Comparison of ENCODE assay signal across 25 cellular contexts in the genomic region with DNA sequence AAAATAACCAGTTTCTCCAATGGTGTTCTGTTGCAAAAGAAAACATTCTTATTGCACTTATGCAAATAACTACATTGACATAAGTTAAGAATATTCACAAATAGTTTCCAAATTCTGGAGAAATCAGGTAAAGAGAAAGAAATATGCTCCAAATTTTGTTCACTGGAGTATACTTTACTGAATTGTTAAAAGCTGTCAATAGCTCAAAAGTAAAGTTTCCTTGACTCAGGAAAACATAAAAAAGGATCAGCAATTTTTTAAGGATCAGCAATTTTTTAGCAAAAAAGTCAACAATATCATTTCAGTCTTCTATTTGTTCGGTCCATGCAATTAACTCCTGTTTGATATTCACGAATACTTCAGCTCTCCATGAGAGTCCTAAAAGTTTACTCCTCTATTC. TPM values are rescaled to one million over a fixed set of nuclear protein-coding genes. Genes with fewer than 3 reads are reported as not detected.
DNase-seq lines count a peak whose midpoint lies in the region; ATAC-seq and TF ChIP-seq lines count a peak whose summit lies in the region.
"Had no signal": no experiment of that assay in that cellular context is flagged by ENCODE, and none has a peak within 500 bp of the region (broad histone marks: within the 10 kb centered on the region; RNA-seq: fewer than 3 reads in every experiment).

No MANE protein-coding gene starts in this region.

- peaks cover 33% of the 10 kb centered on the region for H3K36me3 Mint-ChIP-seq in T-helper 1 cell treated with Interleukin-12 subunit alpha and Interleukin-12 subunit beta and Interleukin-4 antibody, amounts not matched to agents 30 μg/mL and 1 μg/mL, for 36 hours (ENCODE audit: low read depth)
- H3K36me3 Mint-ChIP-seq in CD4-positive, alpha-beta T cell (ENCODE audit: low read depth) = peaks cover 88% of the 10 kb centered on the region
- peaks cover 10% of the 10 kb centered on the region for H3K36me3 Mint-ChIP-seq in T-helper 17 cell (ENCODE audit: low read depth)

- POLR2A ChIA-PET in CD4-positive, alpha-beta T cell (lab: Charles Lee) = interaction anchor here (0.9 to 11.6 kb wide), 8 partner anchors 17 to 132 kb away, joined by 3 to 1251 read pairs (median 438); partner anchors contain the start of gene ANXA2R

- H3K4me3 Mint-ChIP-seq in T-helper 1 cell treated with Interleukin-12 subunit alpha and Interleukin-12 subunit beta and Interleukin-4 antibody, amounts not matched to agents 30 μg/mL and 1 μg/mL, for 36 hours = peak overlapping the region; percentile 94
- H3K4me3 Mint-ChIP-seq in CD4-positive, alpha-beta T cell = peak overlapping the region; percentile 76
- peak overlapping the region; percentile 95 for H3K4me3 Mint-ChIP-seq in T-helper 17 cell
- H3K4me3 Mint-ChIP-seq: neural crest cell had no signal

- peaks cover 20% of the 10 kb centered on the region for H3K4me1 ChIP-seq in effector memory CD4-positive, alpha-beta T cell (ENCODE audit: control insufficient read depth, insufficient read depth, low read length, poor library complexity, severe bottlenecking)

- no peaks in the 10 kb centered on the region for H3K9me3 ChIP-seq in CD4-positive, alpha-beta T cell (ENCODE audit: control insufficient read depth, low read length)
- H3K9me3 ChIP-seq in T-helper 17 cell (ENCODE audit: control insufficient read depth, low read length, poor library complexity, severe bottlenecking) = no peaks in the 10 kb centered on the region
- H3K9me3 ChIP-seq in effector memory CD4-positive, alpha-beta T cell (ENCODE audit: control insufficient read depth, low read length) = no peaks in the 10 kb centered on the region
- H3K9me3 ChIP-seq: psoas muscle, SJCRH30 had no signal

- peaks cover 53% of the 10 kb centered on the region for H3K4me1 Mint-ChIP-seq in T-helper 1 cell treated with Interleukin-12 subunit alpha and Interleukin-12 subunit beta and Interleukin-4 antibody, amounts not matched to agents 30 μg/mL and 1 μg/mL, for 36 hours (ENCODE audit: low read depth)
- peaks cover 71% of the 10 kb centered on the region for H3K4me1 Mint-ChIP-seq in CD4-positive, alpha-beta T cell (ENCODE audit: low read depth)
- peaks cover 46% of the 10 kb centered on the region for H3K4me1 Mint-ChIP-seq in T-helper 17 cell

- intact Hi-C loops in CD4-positive, alpha-beta T cell (cut with DNase I, micrococcal nuclease) = loop anchor here in 1 of 2 experiments (2.0 kb wide), 1 partner anchor 72 kb away; no protein-coding TSS in a partner anchor

- no peak for DNase-seq in T-helper 1 cell
- no peak for DNase-seq in CD4-positive, alpha-beta T cell
- DNase-seq in T-helper 17 cell = no peak
- DNase-seq in effector memory CD4-positive, alpha-beta T cell = no peak
- DNase-seq in globus pallidus (ENCODE audit: low spot score) = no peak
- DNase-seq in stimulated activated CD4-positive, alpha-beta T cell treated with anti-CD3 and anti-CD28 coated beads, Interleukin-2, amount 100 ng/mL, for 24 hours = no peak
- DNase-seq: activated CD4-positive, CD25-positive, alpha-beta regulatory T cell; amygdala; glutamatergic neuron; GOT3; left colon; mesendoderm; NCI-H82; psoas muscle; SJCRH30; stimulated activated CD4-positive, alpha-beta T cell treated with anti-CD3 and anti-CD28 coated beads, Interleukin-4, amount 100 ng/mL, for 4 hours; substantia nigra; T-helper 9 cell had no signal

- TF ChIP-seq CTCF in CD4-positive, alpha-beta T cell (IDR thresholded peaks at IDR 0.05) = no peak

- H3K27ac Mint-ChIP-seq in T-helper 1 cell treated with Interleukin-12 subunit alpha and Interleukin-12 subunit beta and Interleukin-4 antibody, amounts not matched to agents 30 μg/mL and 1 μg/mL, for 36 hours = no peak overlapping the region
- H3K27ac Mint-ChIP-seq in CD4-positive, alpha-beta T cell = peak overlapping the region; percentile 99
- peak overlapping the region; percentile 100 for H3K27ac Mint-ChIP-seq in T-helper 17 cell

- no peaks in the 10 kb centered on the region for H3K9me3 Mint-ChIP-seq in T-helper 1 cell treated with Interleukin-12 subunit alpha and Interleukin-12 subunit beta and Interleukin-4 antibody, amounts not matched to agents 30 μg/mL and 1 μg/mL, for 36 hours
- no peaks in the 10 kb centered on the region for H3K9me3 Mint-ChIP-seq in CD4-positive, alpha-beta T cell

- no peaks in the 10 kb centered on the region for H3K27me3 Mint-ChIP-seq in T-helper 1 cell treated with Interleukin-12 subunit alpha and Interleukin-12 subunit beta and Interleukin-4 antibody, amounts not matched to agents 30 μg/mL and 1 μg/mL, for 36 hours (ENCODE audit: low read depth)
- H3K27me3 Mint-ChIP-seq in CD4-positive, alpha-beta T cell = peaks cover 6% of the 10 kb centered on the region
- no peaks in the 10 kb centered on the region for H3K27me3 Mint-ChIP-seq in T-helper 17 cell
- H3K27me3 Mint-ChIP-seq: IgD-negative memory B cell had no signal

- peak overlapping the region; percentile 70 for H3K4me3 ChIP-seq in effector memory CD4-positive, alpha-beta T cell (ENCODE audit: insufficient read depth, low read depth, low read length, poor library complexity, severe bottlenecking)
- H3K4me3 ChIP-seq: GM12878, psoas muscle, SJCRH30, smooth muscle cell had no signal

- H3K36me3 ChIP-seq in effector memory CD4-positive, alpha-beta T cell (ENCODE audit: control insufficient read depth, insufficient read depth, low read length) = peaks cover 5% of the 10 kb centered on the region
- H3K36me3 ChIP-seq: SJCRH30 had no signal

- CTCF ChIA-PET in CD4-positive, alpha-beta T cell (lab: Charles Lee) = interaction anchor here (0.6 to 9.8 kb wide), 7 partner anchors 20 to 85 kb away, joined by 3 to 87 read pairs (median 6); no protein-coding TSS in a partner anchor

- no peaks in the 10 kb centered on the region for H3K27me3 ChIP-seq in CD4-positive, alpha-beta T cell (ENCODE audit: control insufficient read depth, insufficient read depth, low read length)
- no peaks in the 10 kb centered on the region for H3K27me3 ChIP-seq in effector memory CD4-positive, alpha-beta T cell (replicated peaks; ENCODE audit: control insufficient read depth, insufficient read depth, low read length, poor library complexity, severe bottlenecking)
- H3K27me3 ChIP-seq: SJCRH30 had no signal

- no peak for ATAC-seq in CD4-positive, alpha-beta T cell (ENCODE audit: poor library complexity)
- ATAC-seq in T-helper 17 cell (no peak), GM18502 (IDR thresholded peaks at IDR 0.05; ENCODE audit: poor library complexity, unreplicated experiment) (no peak)
- ATAC-seq: GM12878, left colon, psoas muscle had no signal

- no peak overlapping the region for H3K27ac ChIP-seq in CD4-positive, alpha-beta T cell (ENCODE audit: low read depth, low read length)
- peak overlapping the region; percentile 54 for H3K27ac ChIP-seq in effector memory CD4-positive, alpha-beta T cell (ENCODE audit: insufficient read depth, low read length, poor library complexity, severe bottlenecking)
- H3K27ac ChIP-seq: 22Rv1, psoas muscle, SJCRH30 had no signal

RNA-seq across cellular contexts. Expression of gene ANXA2R, which starts 51.6 kb away (rescaled TPM):
- total RNA-seq in CD4-positive, alpha-beta T cell = 10 to 100 TPM; 45.6 to 48.9 TPM
- 10 to 100 TPM; 33.0 to 44.0 TPM for total RNA-seq in T-helper 17 cell
